ENCODE assay signal across 25 cellular contexts in genomic region chr5:44345871-44346270, GRCh38. TPM values are rescaled to one million over a fixed set of nuclear protein-coding genes. Genes with fewer than 3 reads are reported as not detected.
DNase-seq lines count a peak whose midpoint lies in the region; ATAC-seq and TF ChIP-seq lines count a peak whose summit lies in the region.
"Had no signal": no experiment of that assay in that cellular context is flagged by ENCODE, and none has a peak within 500 bp of the region (broad histone marks: within the 10 kb centered on the region; RNA-seq: fewer than 3 reads in every experiment).

No MANE protein-coding gene starts in this region.

- no peak overlapping the region for H3K18ac ChIP-seq in H9 (ENCODE audit: insufficient read length, low read depth, low read length)

- H3K4me1 ChIP-seq in H9 (ENCODE audit: insufficient read depth, low read length), result no peaks in the 10 kb centered on the region
- H3K4me1 ChIP-seq: A549; BE2C; BLaER1 treated with 17β-estradiol and CSF1 and Interleukin-3, amounts not matched to agents 10 nM and 100 nM had no signal

- H3K4me2 ChIP-seq in H9 (ENCODE audit: insufficient read depth, insufficient read length, low read length), result no peak overlapping the region
- H3K4me2 ChIP-seq: A549; BLaER1 treated with 17β-estradiol and CSF1 and Interleukin-3, amounts not matched to agents 10 nM and 100 nM had no signal

- H2BK15ac ChIP-seq in H9 (ENCODE audit: low read depth, low read length), result no peak overlapping the region

- H2BK120ac ChIP-seq in H9 (ENCODE audit: low read depth, low read length, poor library complexity, severe bottlenecking), result no peak overlapping the region

- no peaks in the 10 kb centered on the region for H3K23me2 ChIP-seq in H9 (ENCODE audit: insufficient read length, low read depth, low read length, poor library complexity, severe bottlenecking)

- CTCF ChIA-PET in WTC11 (lab: Charles Lee), result interaction anchor here (1.2 kb wide), 1 partner anchor 13 kb away, joined by 6 read pairs; no protein-coding TSS in a partner anchor

- no peak overlapping the region for H2AK5ac ChIP-seq in H9 (ENCODE audit: insufficient read length, low read length)

- no peaks in the 10 kb centered on the region for H3K36me3 Mint-ChIP-seq in H9 (ENCODE audit: insufficient read depth in 1 of 3, low read depth in 3 of 3)
- no peaks in the 10 kb centered on the region for H3K36me3 Mint-ChIP-seq in WTC11
- H3K36me3 Mint-ChIP-seq: CD14-positive monocyte; CD8-positive, alpha-beta memory T cell had no signal

- H3K27ac ChIP-seq in 22Rv1, result no peak overlapping the region
- no peak overlapping the region for H3K27ac ChIP-seq in H9 (ENCODE audit: insufficient read length, low read depth, low read length)
- H3K27ac ChIP-seq: A549; BLaER1 treated with 17β-estradiol and CSF1 and Interleukin-3, amounts not matched to agents 10 nM and 100 nM had no signal

- peak; percentile 34 for TF ChIP-seq CTCF in 22Rv1 (IDR thresholded peaks at IDR 0.05)
- 0 out of 3 replicates have a peak, but pooled peaks have one; percentile 14 for TF ChIP-seq CTCF in H9 (conservative IDR thresholded peaks at IDR 0.05)
- no peak for TF ChIP-seq CTCF in WTC11 (IDR thresholded peaks at IDR 0.05)

- H3K79me1 ChIP-seq in H9 (ENCODE audit: insufficient read depth, low read depth, low read length, poor library complexity, severe bottlenecking), result no peaks in the 10 kb centered on the region

- H3K27ac Mint-ChIP-seq in H9 (no peak overlapping the region), WTC11 (no peak overlapping the region)
- H3K27ac Mint-ChIP-seq: CD14-positive monocyte; CD4-positive, alpha-beta T cell; CD8-positive, alpha-beta memory T cell had no signal

- H3K79me2 ChIP-seq in H9 (ENCODE audit: insufficient read depth, low read length), result no peaks in the 10 kb centered on the region

- H3K4me3 Mint-ChIP-seq in H9 (no peak overlapping the region), WTC11 (no peak overlapping the region)
- H3K4me3 Mint-ChIP-seq: CD14-positive monocyte; CD4-positive, alpha-beta T cell; CD8-positive, alpha-beta memory T cell had no signal

- no peak overlapping the region for H3K4ac ChIP-seq in H9 (ENCODE audit: low read depth, low read length)

- H2BK12ac ChIP-seq in H9 (ENCODE audit: insufficient read length, low read depth, low read length), result no peak overlapping the region

- H3T11ph ChIP-seq in H9 (ENCODE audit: low read length), result no peak overlapping the region

- H4K8ac ChIP-seq in H9 (replicated peaks; ENCODE audit: insufficient read length, low read depth, low read length), result no peak overlapping the region

- H4K91ac ChIP-seq in H9 (ENCODE audit: insufficient read length, low read depth, low read length), result no peak overlapping the region

- H3K9me3 ChIP-seq in H9 (ENCODE audit: control insufficient read depth, low read depth, low read length), result no peaks in the 10 kb centered on the region
- H3K9me3 ChIP-seq: A549; BE2C; BLaER1 treated with 17β-estradiol and CSF1 and Interleukin-3, amounts not matched to agents 10 nM and 100 nM had no signal

- H3K23ac ChIP-seq in H9 (ENCODE audit: insufficient read length, low read depth, low read length), result no peak overlapping the region

- DNase-seq in H9 (no peak), OCI-M1 (lab: John Stamatoyannopoulos, UW) (peak; percentile 39), WTC11 (ENCODE audit: low spot score) (no peak), NCI-H748 treated with DMSO at 0.1 percent for 48 hours (lab: John Stamatoyannopoulos, UW) (no peak)
- DNase-seq: 8988T; ACHN; AML-193; BE2C; CD4-positive, alpha-beta T cell; CD8-positive, alpha-beta memory T cell; DMS 273 treated with DMSO at 0.1 percent for 48 hours; DMS79; EL; GDM1; GOT3; H7 had no signal

- no peak overlapping the region for H4K5ac ChIP-seq in H9 (ENCODE audit: insufficient read length, low read depth, low read length)

- H3K27me3 ChIP-seq in H9 (ENCODE audit: insufficient read depth, low read length), result no peaks in the 10 kb centered on the region
- H3K27me3 ChIP-seq: BE2C; BLaER1 treated with 17β-estradiol and CSF1 and Interleukin-3, amounts not matched to agents 10 nM and 100 nM had no signal

- H3K14ac ChIP-seq in H9 (ENCODE audit: insufficient read depth, low read length), result no peak overlapping the region

- no peak overlapping the region for H2BK5ac ChIP-seq in H9 (ENCODE audit: insufficient read length, low read length)

- H4K20me1 ChIP-seq in H9 (ENCODE audit: control insufficient read depth, insufficient read depth, insufficient read length), result no peaks in the 10 kb centered on the region
- H4K20me1 ChIP-seq: BLaER1 treated with 17β-estradiol and CSF1 and Interleukin-3, amounts not matched to agents 10 nM and 100 nM had no signal

- POLR2A ChIA-PET in WTC11 (lab: Charles Lee), result no interaction called here

- no peak overlapping the region for H2AFZ ChIP-seq in H9 (ENCODE audit: low read length)

- ATAC-seq in WTC11 (peak; percentile 43), HG03432 (IDR thresholded peaks at IDR 0.05; ENCODE audit: unreplicated experiment) (no peak), GM18498 (IDR thresholded peaks at IDR 0.05; ENCODE audit: unreplicated experiment) (no peak), HG02678 (IDR thresholded peaks at IDR 0.05; ENCODE audit: unreplicated experiment) (no peak)
- ATAC-seq: A549, GM12878, HCT116 had no signal

- no peaks in the 10 kb centered on the region for H3K9me3 Mint-ChIP-seq in H9
- no peaks in the 10 kb centered on the region for H3K9me3 Mint-ChIP-seq in WTC11

- peaks cover 5 to 8% of the 10 kb centered on the region in 2 experiments for H3K4me1 Mint-ChIP-seq in H9
- H3K4me1 Mint-ChIP-seq in WTC11, result peaks cover 9% of the 10 kb centered on the region
- H3K4me1 Mint-ChIP-seq: CD14-positive monocyte; CD8-positive, alpha-beta memory T cell had no signal

- H3K9ac ChIP-seq in H9 (ENCODE audit: extremely low read depth, insufficient read length, low read length), result no peak overlapping the region
- H3K9ac ChIP-seq: BLaER1 treated with 17β-estradiol and CSF1 and Interleukin-3, amounts not matched to agents 10 nM and 100 nM had no signal

- no peak overlapping the region for H3K56ac ChIP-seq in H9 (ENCODE audit: insufficient read length, low read depth, low read length)

- no CpG with 5 or more reads among the region's 2 CpGs for WGBS in H9 (ENCODE audit: extremely low coverage, insufficient read length, low lambda C conversion rate)

- H3K27me3 Mint-ChIP-seq in H9 (ENCODE audit: low read depth), result no peaks in the 10 kb centered on the region
- no peaks in the 10 kb centered on the region for H3K27me3 Mint-ChIP-seq in WTC11 (ENCODE audit: low read depth)
- H3K27me3 Mint-ChIP-seq: CD4-positive, alpha-beta T cell had no signal

- H2BK20ac ChIP-seq in H9 (ENCODE audit: low read depth, low read length, poor library complexity, severe bottlenecking), result no peak overlapping the region

TF ChIP-seq in WTC11, 78 proteins besides CTCF, POLR2A, EP300 and RAD21:
- TF ChIP-seq JAZF1 (CRISPR knock-in tag; IDR thresholded peaks at IDR 0.05) (no peak), ZNF263 (CRISPR knock-in tag; IDR thresholded peaks at IDR 0.05; ENCODE audit: low read depth) (no peak)

RNA-seq across cellular contexts. Expression of gene FGF10, which starts 43.3 kb away (rescaled TPM):
- total RNA-seq in H9 (2021) (0.15 TPM in 1 of 2 replicates, not detected in the other), WTC11 (2021) (0.32 to 0.44 TPM (median 0.37 TPM) in 3 replicates)
- total RNA-seq: CD4-positive, alpha-beta T cell; CD8-positive, alpha-beta memory T cell; GM12878 had no signal
